Comparison of ENCODE assay signal across 8 cellular contexts in genomic region chr1:235843458-235843857, GRCh38. TPM values are rescaled to one million over a fixed set of nuclear protein-coding genes. Genes with fewer than 3 reads are reported as not detected.
DNase-seq lines count a peak whose midpoint lies in the region; ATAC-seq and TF ChIP-seq lines count a peak whose summit lies in the region.

No MANE protein-coding gene starts in this region.

- no peaks in the 10 kb centered on the region for H3K27me3 ChIP-seq in A673 (replicated peaks; ENCODE audit: insufficient read depth, low read depth, low read length, poor library complexity)

- CTCF ChIA-PET in A673 (lab: Charles Lee): no interaction called here

- DNase-seq in A673 (ENCODE audit: low spot score): peak; percentile 17
- peak; percentile 68 for DNase-seq in NCI-H526 treated with DMSO at 0.1 percent for 48 hours (lab: John Stamatoyannopoulos, UW)
- DNase-seq in cardiac fibroblast (ENCODE audit: low read depth in 2 of 2): peak; percentile 64 to 66
- DNase-seq in medulla oblongata (ENCODE audit: extremely low spot score): peak; percentile 56
- no peak for DNase-seq in stimulated activated naive CD4-positive, alpha-beta T cell treated with Interleukin-2 at 50 U/mL for 16 hours (lab: John Stamatoyannopoulos, UW)
- no peak for DNase-seq in stimulated activated CD4-positive, alpha-beta T cell treated with anti-CD3 and anti-CD28 coated beads, Interleukin-1b, Interleukin-23, amount 100 ng/mL, for 48 hours

- H3K27ac ChIP-seq in A673 (ENCODE audit: low read depth, low read length, poor library complexity, severe bottlenecking): no peak overlapping the region

- no peaks in the 10 kb centered on the region for H3K9me3 ChIP-seq in A673 (ENCODE audit: low read depth, low read length, poor library complexity, severe bottlenecking)

- no peaks in the 10 kb centered on the region for H3K36me3 ChIP-seq in A673 (ENCODE audit: insufficient read depth, low read length, poor library complexity, severe bottlenecking)

- no peaks in the 10 kb centered on the region for H3K4me1 ChIP-seq in A673 (ENCODE audit: insufficient read depth, low read length, poor library complexity, severe bottlenecking)

- H3K4me3 ChIP-seq in A673 (ENCODE audit: low read depth, low read length, poor library complexity, severe bottlenecking) (no peak overlapping the region), GM12875 (ENCODE audit: low read depth, low read length) (no peak overlapping the region), cardiac fibroblast (replicated peaks in 1 of 2; ENCODE audit: low read depth in 2 of 2, low read length in 2 of 2) (no peak overlapping the region)

- TF ChIP-seq CTCF in A673 (conservative IDR thresholded peaks at IDR 0.05; ENCODE audit: low read depth, low read length) (peak; percentile 50), GM12875 (IDR thresholded peaks at IDR 0.05; ENCODE audit: borderline replicate concordance, insufficient read depth, low read depth, low read length) (peak; percentile 62), cardiac fibroblast (IDR thresholded peaks at IDR 0.05; ENCODE audit: low read depth, low read length) (peak; percentile 62)

- POLR2A ChIA-PET in A673 (lab: Charles Lee; ENCODE audit: low non-redundant PET): no interaction called here

- intact Hi-C loops in A673 (cut with micrococcal nuclease; ENCODE audit: unreplicated experiment): no loop called here

- no TSS peak for BruUV-seq in A673 (replicated peaks; lab: Mats Ljungman, UMichigan)

- peak; percentile 57 for ATAC-seq in HG03159 (IDR thresholded peaks at IDR 0.05; ENCODE audit: unreplicated experiment)

RNA-seq across cellular contexts. Expression of gene LYST, which starts 23.2 kb away (rescaled TPM):
- 1.7 and 1.9 TPM in 2 replicates for total RNA-seq in A673 (2021)

Comparison
In these comparisons a context has a peak if more than half of its experiments do, and no peak if none do; other contexts are left out.
1. DNase-seq: peak in A673 (single experiment), NCI-H526 treated with DMSO at 0.1 percent for 48 hours (single experiment), cardiac fibroblast (2 of 2) and medulla oblongata (single experiment); none in stimulated activated naive CD4-positive, alpha-beta T cell treated with Interleukin-2 at 50 U/mL for 16 hours (single experiment) and stimulated activated CD4-positive, alpha-beta T cell treated with anti-CD3 and anti-CD28 coated beads, Interleukin-1b, Interleukin-23, amount 100 ng/mL, for 48 hours (single experiment).
2. Peak in every context shown above with its lines, with median percentiles within 50 percentile points of each other: CTCF ChIP-seq.